ENCODE assay signal across 8 cellular contexts in the genomic region with DNA sequence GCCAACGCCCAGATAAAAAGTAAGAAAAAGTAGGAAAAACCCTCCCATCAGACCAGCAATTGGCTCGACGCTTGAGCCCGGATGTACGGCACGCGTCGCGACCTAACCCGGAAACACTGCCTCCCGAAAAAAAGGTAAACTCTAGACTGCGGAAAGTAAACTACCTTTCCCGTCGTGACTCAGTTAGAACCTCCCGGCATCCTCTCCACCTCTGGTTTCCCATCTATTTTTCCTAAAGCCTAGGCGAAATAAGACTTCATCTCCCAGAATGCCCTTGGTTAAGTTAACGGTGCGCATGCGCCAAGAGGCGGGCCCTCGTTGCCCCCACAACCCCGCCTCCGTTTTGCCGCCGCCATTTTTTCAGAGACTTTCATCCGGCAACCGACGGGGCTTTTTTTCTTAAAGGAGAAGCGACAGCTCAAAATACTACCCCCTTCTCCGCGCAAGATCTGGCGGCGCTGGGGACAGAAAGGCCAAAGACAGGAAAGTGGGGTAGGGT. TPM values are rescaled to one million over a fixed set of nuclear protein-coding genes. Genes with fewer than 3 reads are reported as not detected.
DNase-seq lines count a peak whose midpoint lies in the region; ATAC-seq and TF ChIP-seq lines count a peak whose summit lies in the region.

No MANE protein-coding gene starts in this region.

- TF ChIP-seq POLR2A in transverse colon (IDR thresholded peaks at IDR 0.05), result no peak

- H3K4me1 ChIP-seq in heart right ventricle, result peaks cover 14 to 76% (median 58%) of the 10 kb centered on the region in 9 donors
- peaks cover 0 to 2% of the 10 kb centered on the region in 2 experiments for H3K4me1 ChIP-seq in trophoblast cell (ENCODE audit: control insufficient read depth in 1 of 2, insufficient read depth in 2 of 2, low read length in 2 of 2)
- peaks cover 31 to 73% (median 48%) of the 10 kb centered on the region in 4 donors for H3K4me1 ChIP-seq in transverse colon

- H2AFZ ChIP-seq in trophoblast cell (ENCODE audit: insufficient read depth, low read length, poor library complexity), result peak overlapping the region; percentile 74

- H3K36me3 ChIP-seq in heart right ventricle (peaks cover 0 to 4% (median 0%) of the 10 kb centered on the region in 9 donors), trophoblast cell (ENCODE audit: control insufficient read depth in 1 of 2, insufficient read depth in 2 of 2, low read length in 2 of 2) (peaks cover 0 to 2% of the 10 kb centered on the region in 2 experiments), transverse colon (no peaks in the 10 kb centered on the region)

- H4K12ac ChIP-seq in trophoblast cell (ENCODE audit: low read depth, low read length), result peak overlapping the region; percentile 97

- H2BK5ac ChIP-seq in trophoblast cell (ENCODE audit: low read depth, low read length, poor library complexity), result peak overlapping the region; percentile 97

- DNase-seq in 8988T, result peak; percentile 38
- peak; percentile 98 for DNase-seq in NCI-H146 treated with DMSO at 0.1 percent for 48 hours (lab: John Stamatoyannopoulos, UW; ENCODE audit: unreplicated experiment)
- peak; percentile 86 to 97 (median 89) for DNase-seq in T-helper 1 cell
- DNase-seq in amygdala (lab: John Stamatoyannopoulos, UW), result peak; percentile 68 to 100 (median 91)
- peak; percentile 93 to 97 for DNase-seq in heart right ventricle
- DNase-seq in trophoblast cell, result peak; percentile 95 to 99
- DNase-seq in transverse colon, result peak; percentile 97

- no peak overlapping the region for H2BK12ac ChIP-seq in trophoblast cell (ENCODE audit: low read length)

- peak overlapping the region; percentile 99 for H4K91ac ChIP-seq in trophoblast cell (ENCODE audit: low read depth, low read length)

- H3K9me3 ChIP-seq in heart right ventricle, result no peaks in the 10 kb centered on the region
- H3K9me3 ChIP-seq in trophoblast cell (ENCODE audit: insufficient read depth, low read depth, low read length), result no peaks in the 10 kb centered on the region
- H3K9me3 ChIP-seq in transverse colon, result no peaks in the 10 kb centered on the region

- no peak overlapping the region for H3K23ac ChIP-seq in trophoblast cell (ENCODE audit: low read length)

- H3K4me3 ChIP-seq in heart right ventricle, result peak overlapping the region; percentile 69 to 99 (median 90)
- peak overlapping the region; percentile 88 for H3K4me3 ChIP-seq in trophoblast cell (ENCODE audit: low read depth, low read length)
- peak overlapping the region; percentile 82 to 100 (median 98) for H3K4me3 ChIP-seq in transverse colon

- WGBS in heart right ventricle, 2 donors, result 0 to 1% methylated on average over 33 of the region's 33 CpGs
- no CpG with 5 or more reads among the region's 33 CpGs for WGBS in trophoblast cell (ENCODE audit: extremely low coverage, insufficient coverage, insufficient read length)
- WGBS in transverse colon (ENCODE audit: low coverage in 1 of 2), 2 donors, result 0 to 1% methylated on average over 21 to 33 of the region's 33 CpGs

- peak; percentile 30 for TF ChIP-seq EP300 in transverse colon (IDR thresholded peaks at IDR 0.05; ENCODE audit: low read depth)

- peak overlapping the region; percentile 93 for H2AK5ac ChIP-seq in trophoblast cell (ENCODE audit: low read length)

- H3K27me3 ChIP-seq in heart right ventricle (no peaks in the 10 kb centered on the region), trophoblast cell (ENCODE audit: insufficient read depth, low read length) (no peaks in the 10 kb centered on the region), transverse colon (no peaks in the 10 kb centered on the region)

- H3K4me2 ChIP-seq in trophoblast cell (ENCODE audit: low read length), result peak overlapping the region; percentile 81

- H3K18ac ChIP-seq in trophoblast cell (ENCODE audit: low read length), result peak overlapping the region; percentile 96

- peak; percentile 17 for ATAC-seq in GM19397 (IDR thresholded peaks at IDR 0.05; ENCODE audit: unreplicated experiment)
- peak; percentile 72 to 89 (median 83) for ATAC-seq in heart right ventricle

- no peak for TF ChIP-seq CTCF in heart right ventricle (IDR thresholded peaks at IDR 0.05)
- no peak for TF ChIP-seq CTCF in transverse colon (IDR thresholded peaks at IDR 0.05)

- H3K14ac ChIP-seq in trophoblast cell (ENCODE audit: low read length), result peak overlapping the region; percentile 97

- H3K79me2 ChIP-seq in trophoblast cell (ENCODE audit: control insufficient read depth, insufficient read depth, low read length, poor library complexity), result peaks cover 13% of the 10 kb centered on the region

- peaks cover 14% of the 10 kb centered on the region for H3K79me1 ChIP-seq in trophoblast cell (ENCODE audit: low read length)

- in situ Hi-C loops in transverse colon (cut with MboI; ENCODE audit: low pct_ligation_motif_present in 1 of 4, low pct_unique_long_range_greater_than_20kb in 1 of 4, low sequenced_read_pairs in 3 of 4), result loop anchor here in 1 of 4 donors (10.0 kb wide), 1 partner anchor 567 kb away; a partner anchor contains a TSS

- H3K4ac ChIP-seq in trophoblast cell (ENCODE audit: low read depth, low read length), result peak overlapping the region; percentile 89

- peak overlapping the region; percentile 99 for H3K9ac ChIP-seq in trophoblast cell (ENCODE audit: low read length)

- H2BK120ac ChIP-seq in trophoblast cell (ENCODE audit: insufficient read depth, low read length, poor library complexity), result peak overlapping the region; percentile 97

- intact Hi-C loops in heart right ventricle (cut with DNase I) (loop anchor here in 8 of 10 donors (2.0 to 10.0 kb wide), 9 partner anchors 39 to 977 kb away; a partner anchor contains a TSS), transverse colon (cut with DNase I; ENCODE audit: low total_unique reads) (no loop called here)

- peak overlapping the region; percentile 97 for H4K8ac ChIP-seq in trophoblast cell (ENCODE audit: low read depth, low read length)

- H3K27ac ChIP-seq in heart right ventricle (peak overlapping the region; percentile 93 to 100 (median 99)), trophoblast cell (ENCODE audit: low read depth, low read length) (peak overlapping the region; percentile 99), transverse colon (peak overlapping the region; percentile 100)

RNA-seq across cellular contexts. Expression of a gene that starts 0.7 kb away (rescaled TPM):
- total RNA-seq in heart right ventricle (10 to 100 TPM; 53.9 to 69.7 (median 61.5) TPM), transverse colon (10 to 100 TPM; 38.6 to 62.0 (median 56.2) TPM)
- 10 to 100 TPM; 11.4 to 15.9 TPM for polyA plus RNA-seq in heart right ventricle
- 40.2 and 41.3 TPM in 2 replicates for polyA plus RNA-seq in trophoblast cell (2013)

RNA-seq across cellular contexts. Expression of a gene that starts 2.5 kb away (rescaled TPM):
- total RNA-seq in heart right ventricle (10 to 100 TPM in 1 of 10 donors, 1 to 10 TPM in 9; 2.7 to 13.9 (median 4.7) TPM), transverse colon (10 to 100 TPM in 3 of 4 donors, 1 to 10 TPM in 1; 10.0 to 18.7 (median 16.0) TPM)
- 1 to 10 TPM; 1.8 to 5.0 TPM for polyA plus RNA-seq in heart right ventricle
- polyA plus RNA-seq in trophoblast cell (2013), result 1.6 and 1.8 TPM in 2 replicates

RNA-seq across cellular contexts. Expression of a gene that starts 44.3 kb away (rescaled TPM):
- total RNA-seq in heart right ventricle (1 to 10 TPM in 8 of 10 donors, under 1 TPM in 2; 0.53 to 1.6 (median 1.2) TPM), transverse colon (1 to 10 TPM in 3 of 4 donors, not detected in 1; 1.1 to 2.1 (median 1.5) TPM)
- under 1 TPM; 0.15 to 0.23 TPM for polyA plus RNA-seq in heart right ventricle
- 0.63 and 0.90 TPM in 2 replicates for polyA plus RNA-seq in trophoblast cell (2013)

Comparison
In these comparisons a context has a peak if more than half of its experiments do, and no peak if none do; other contexts are left out.
1. Peak in every context shown above with its lines: DNase-seq, ATAC-seq, H3K4me3 ChIP-seq and H3K27ac ChIP-seq.
2. DNase-seq: peak in every context shown above with its lines; median percentile 98 in NCI-H146 treated with DMSO at 0.1 percent for 48 hours; 97 in trophoblast cell; 97 in transverse colon; 95 in heart right ventricle; 91 in amygdala; 89 in T-helper 1 cell; 38 in 8988T.